ENCODE assay signal across 30 cellular contexts in genomic region chr2:158313734-158314133, GRCh38.
"Had no signal": no experiment of that assay in that cellular context is flagged by ENCODE, and none has a peak within 500 bp of the region (broad histone marks: within the 10 kb centered on the region; RNA-seq: fewer than 3 reads in every experiment).

No MANE protein-coding gene starts in this region.

- H3K27ac Mint-ChIP-seq: activated CD4-positive, alpha-beta memory T cell treated with anti-CD3 and anti-CD28 coated beads, Interleukin-2, amount 10 ng/mL, durations not matched to agents 7 days and 5 days; activated CD4-positive, alpha-beta T cell treated with anti-CD3 and anti-CD28 coated beads, Interleukin-2, amount 10 ng/mL, durations not matched to agents 7 days and 5 days; activated naive CD8-positive, alpha-beta T cell; activated T-cell treated with anti-CD3 and anti-CD28 coated beads, Interleukin-2, amount 50 U/mL, for 24 hours; activated T-cell treated with anti-CD3 and anti-CD28 coated beads, Interleukin-2, amount 50 U/mL, for 72 hours; activated T-helper 17 cell treated with anti-CD3 and anti-CD28 coated beads, Interleukin-2, amount 50 U/mL, for 72 hours; dendritic cell treated with granulocyte-macrophage colony-stimulating factor and Interleukin-4, amounts not matched to agents 40 ng/mL and 50 ng/mL, for 4 days; endodermal cell; T-helper 17 cell; T-helper 2 cell treated with Interferon-gamma antibody and Interleukin-4, amounts not matched to agents 5 μg/mL and 100 μg/mL, for 36 hours; WTC11 had no signal

- H3K27me3 Mint-ChIP-seq: activated CD4-positive, alpha-beta memory T cell treated with anti-CD3 and anti-CD28 coated beads, Interleukin-2, amount 10 ng/mL, durations not matched to agents 7 days and 5 days; activated T-helper 17 cell treated with anti-CD3 and anti-CD28 coated beads, Interleukin-2, amount 50 U/mL, for 72 hours; dendritic cell treated with granulocyte-macrophage colony-stimulating factor and Interleukin-4, amounts not matched to agents 40 ng/mL and 50 ng/mL, for 4 days had no signal

- H3K9me3 Mint-ChIP-seq: activated CD4-positive, alpha-beta memory T cell treated with anti-CD3 and anti-CD28 coated beads, Interleukin-2, amount 10 ng/mL, durations not matched to agents 7 days and 5 days; activated CD4-positive, alpha-beta T cell treated with anti-CD3 and anti-CD28 coated beads, Interleukin-2, amount 10 ng/mL, durations not matched to agents 7 days and 5 days; activated T-cell treated with anti-CD3 and anti-CD28 coated beads, Interleukin-2, amount 50 U/mL, for 24 hours; activated T-cell treated with anti-CD3 and anti-CD28 coated beads, Interleukin-2, amount 50 U/mL, for 72 hours; activated T-helper 17 cell treated with anti-CD3 and anti-CD28 coated beads, Interleukin-2, amount 50 U/mL, for 72 hours; central memory CD8-positive, alpha-beta T cell; dendritic cell treated with granulocyte-macrophage colony-stimulating factor and Interleukin-4, amounts not matched to agents 40 ng/mL and 50 ng/mL, for 4 days; T-helper 2 cell treated with Interferon-gamma antibody and Interleukin-4, amounts not matched to agents 5 μg/mL and 100 μg/mL, for 36 hours had no signal

- H3K4me3 Mint-ChIP-seq: activated CD4-positive, alpha-beta memory T cell treated with anti-CD3 and anti-CD28 coated beads, Interleukin-2, amount 10 ng/mL, durations not matched to agents 7 days and 5 days; activated CD4-positive, alpha-beta T cell treated with anti-CD3 and anti-CD28 coated beads, Interleukin-2, amount 10 ng/mL, durations not matched to agents 7 days and 5 days; activated naive CD8-positive, alpha-beta T cell; activated T-cell treated with anti-CD3 and anti-CD28 coated beads, Interleukin-2, amount 50 U/mL, for 24 hours; activated T-cell treated with anti-CD3 and anti-CD28 coated beads, Interleukin-2, amount 50 U/mL, for 72 hours; activated T-helper 17 cell treated with anti-CD3 and anti-CD28 coated beads, Interleukin-2, amount 50 U/mL, for 72 hours; central memory CD8-positive, alpha-beta T cell; dendritic cell treated with granulocyte-macrophage colony-stimulating factor and Interleukin-4, amounts not matched to agents 40 ng/mL and 50 ng/mL, for 4 days; endodermal cell; T-helper 17 cell; T-helper 2 cell treated with Interferon-gamma antibody and Interleukin-4, amounts not matched to agents 5 μg/mL and 100 μg/mL, for 36 hours; WTC11 had no signal

- DNase-seq: activated CD4-positive, alpha-beta memory T cell treated with anti-CD3 and anti-CD28 coated beads, Interleukin-2, amount 10 ng/mL, durations not matched to agents 7 days and 5 days; activated CD4-positive, alpha-beta T cell treated with anti-CD3 and anti-CD28 coated beads for 1 hour; activated CD4-positive, alpha-beta T cell treated with anti-CD3 and anti-CD28 coated beads for 4 hours; activated CD4-positive, alpha-beta T cell treated with anti-CD3 and anti-CD28 coated beads, Interleukin-2, amount 10 ng/mL, durations not matched to agents 7 days and 5 days; activated CD4-positive, alpha-beta T cell treated with anti-CD3 and anti-CD28 coated beads, Interleukin-2, amount 50 U/mL, for 4 hours; activated CD8-positive, alpha-beta memory T cell treated with anti-CD3 and anti-CD28 coated beads, Interleukin-2, amount 50 U/mL, for 48 hours; activated effector memory CD4-positive, alpha-beta T cell treated with Interleukin-2 at 50 U/mL for 16 hours; activated gamma-delta T cell treated with Interleukin-2 at 50 U/mL for 16 hours; activated naive CD4-positive, alpha-beta T cell treated with anti-CD3 and anti-CD28 coated beads, Interleukin-2, amount 50 U/mL, for 16 hours; activated naive CD4-positive, alpha-beta T cell treated with Interleukin-2 at 50 U/mL for 16 hours; activated T-cell treated with anti-CD3 and anti-CD28 coated beads for 4 hours; activated T-cell treated with anti-CD3 and anti-CD28 coated beads, Interleukin-2, amount 50 U/mL, for 24 hours; activated T-cell treated with anti-CD3 and anti-CD28 coated beads, Interleukin-2, amount 50 U/mL, for 72 hours; amniotic stem cell; anterior cingulate cortex; brain microvascular endothelial cell; dorsolateral prefrontal cortex; effector memory CD4-positive, alpha-beta T cell; endodermal cell; foreskin fibroblast; head of caudate nucleus; T-helper 17 cell; T1000 had no signal

- ATAC-seq: activated T-cell treated with anti-CD3 and anti-CD28 coated beads, Interleukin-2, amount 50 U/mL, for 72 hours; activated T-helper 17 cell treated with anti-CD3 and anti-CD28 coated beads, Interleukin-2, amount 50 U/mL, for 72 hours; esophagus mucosa; T-helper 17 cell; WTC11 had no signal

- H3K36me3 Mint-ChIP-seq: activated naive CD8-positive, alpha-beta T cell had no signal

- H3K4me1 Mint-ChIP-seq: activated CD4-positive, alpha-beta memory T cell treated with anti-CD3 and anti-CD28 coated beads, Interleukin-2, amount 10 ng/mL, durations not matched to agents 7 days and 5 days; activated T-helper 17 cell treated with anti-CD3 and anti-CD28 coated beads, Interleukin-2, amount 50 U/mL, for 72 hours; central memory CD8-positive, alpha-beta T cell; endodermal cell; T-helper 17 cell had no signal
